ENCODE assay signal across 12 cellular contexts in the genomic region with DNA sequence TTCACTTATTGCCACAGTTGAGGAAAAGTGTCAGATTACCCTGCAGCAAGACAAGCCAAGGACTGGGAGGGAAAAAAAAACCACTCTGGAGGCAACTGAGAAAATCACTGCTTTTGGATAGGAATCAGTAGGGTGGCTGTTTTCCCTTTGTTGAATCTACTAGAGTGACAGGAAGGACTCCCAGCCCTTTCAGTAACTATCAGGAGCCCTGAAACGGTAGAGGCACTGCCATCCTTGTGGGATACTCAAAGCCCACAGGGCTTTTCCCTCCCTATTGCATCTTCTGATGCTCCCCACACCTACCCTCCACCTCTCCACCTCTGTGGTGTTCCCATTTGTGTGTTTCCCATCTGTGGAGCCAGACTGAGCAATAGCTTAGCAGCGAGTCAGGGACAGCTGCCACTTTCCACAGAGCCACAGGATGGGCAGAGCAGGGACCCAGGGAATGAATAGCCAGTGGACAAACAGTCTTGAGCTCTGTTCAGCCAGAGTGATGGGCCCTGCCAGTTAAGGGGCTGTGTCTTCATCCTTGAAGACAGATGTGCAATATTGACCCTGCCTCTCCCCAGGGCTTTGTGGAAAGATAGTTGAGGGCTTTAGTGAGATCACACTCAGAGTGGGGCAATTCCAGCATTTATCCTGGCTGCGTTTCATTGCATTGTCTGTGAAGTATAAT. TPM values are rescaled to one million over a fixed set of nuclear protein-coding genes. Genes with fewer than 3 reads are reported as not detected.
A peak's percentile ranks its signal among the peaks of the same experiment; 100 is the strongest.
DNase-seq lines count a peak whose midpoint lies in the region; ATAC-seq and TF ChIP-seq lines count a peak whose summit lies in the region.
"Had no signal": no experiment of that assay in that cellular context is flagged by ENCODE, and none has a peak within 500 bp of the region (broad histone marks: within the 10 kb centered on the region; RNA-seq: fewer than 3 reads in every experiment).

No MANE protein-coding gene starts in this region.

- peak overlapping the region; percentile 96 for H3K27ac ChIP-seq in neuronal stem cell (replicated peaks; ENCODE audit: low read length)
- H3K27ac ChIP-seq: 22Rv1, prostate gland, upper lobe of right lung had no signal

- no peak overlapping the region for H3K9ac ChIP-seq in neuronal stem cell (ENCODE audit: low read depth, low read length, poor library complexity)

- H3K79me1 ChIP-seq in neuronal stem cell (ENCODE audit: low read depth, low read length): peaks cover 2% of the 10 kb centered on the region

- no peak for TF ChIP-seq POLR2A in erythroblast (IDR thresholded peaks at IDR 0.05; ENCODE audit: low read length)

- no peaks in the 10 kb centered on the region for H3K27me3 ChIP-seq in neuronal stem cell (ENCODE audit: control insufficient read depth in 3 of 3, insufficient read depth in 3 of 3, low read depth in 1 of 3, low read length in 3 of 3)
- H3K27me3 ChIP-seq: upper lobe of right lung had no signal

- ATAC-seq in GM18520 (IDR thresholded peaks at IDR 0.05; ENCODE audit: unreplicated experiment): no peak
- ATAC-seq: upper lobe of right lung had no signal

- H2AFZ ChIP-seq in neuronal stem cell (ENCODE audit: low read length): no peak overlapping the region

- no peak overlapping the region for H2BK15ac ChIP-seq in neuronal stem cell (ENCODE audit: low read length)

- H2BK120ac ChIP-seq in neuronal stem cell (ENCODE audit: low read depth, low read length): peak overlapping the region; percentile 7

- WGBS in neuronal stem cell (ENCODE audit: extremely low coverage in 2 of 2, insufficient read length in 2 of 2, insufficient replicate concordance in 1 of 2), 2 donors: no CpG with 5 or more reads among the region's 3 CpGs

- no peak overlapping the region for H4K91ac ChIP-seq in neuronal stem cell (ENCODE audit: low read depth, low read length, poor library complexity)

- no peak overlapping the region for H2BK5ac ChIP-seq in neuronal stem cell (ENCODE audit: low read length)

- H2BK12ac ChIP-seq in neuronal stem cell (ENCODE audit: low read length): no peak overlapping the region

- no peak overlapping the region for H3K14ac ChIP-seq in neuronal stem cell (ENCODE audit: low read length)

- H4K8ac ChIP-seq in neuronal stem cell (ENCODE audit: low read depth, low read length): no peak overlapping the region

- peak overlapping the region; percentile 76 for H3K18ac ChIP-seq in neuronal stem cell (ENCODE audit: low read length)

- no peak overlapping the region for H2AK5ac ChIP-seq in neuronal stem cell (ENCODE audit: low read depth, low read length)

- peaks cover 0 to 61% of the 10 kb centered on the region in 2 donors for H3K36me3 ChIP-seq in neuronal stem cell (replicated peaks in 1 of 2; ENCODE audit: control insufficient read depth in 2 of 2, insufficient read depth in 2 of 2, low read length in 2 of 2)

- peak overlapping the region; percentile 29 for H3K4me2 ChIP-seq in neuronal stem cell (ENCODE audit: insufficient read depth, low read length, poor library complexity, severe bottlenecking)

- no peak overlapping the region for H3K23ac ChIP-seq in neuronal stem cell (ENCODE audit: low read depth, low read length, poor library complexity)

- H3K9me3 ChIP-seq in neuronal stem cell (replicated peaks in 1 of 2; ENCODE audit: control insufficient read depth in 2 of 2, insufficient read depth in 1 of 2, low read depth in 1 of 2, low read length in 2 of 2): no peaks in the 10 kb centered on the region
- H3K9me3 ChIP-seq: prostate gland, upper lobe of right lung had no signal

- DNase-seq in NCI-H1694 treated with DMSO at 0.1 percent for 48 hours (lab: John Stamatoyannopoulos, UW): peak; percentile 56
- no peak for DNase-seq in NCI-H1694 (lab: John Stamatoyannopoulos, UW)
- DNase-seq in NCI-H69 (lab: John Stamatoyannopoulos, UW): peak; percentile 87
- DNase-seq in fibroblast of pulmonary artery (ENCODE audit: low read depth): peak; percentile 7
- peak; percentile 80 for DNase-seq in neuronal stem cell (ENCODE audit: low spot score)
- no peak for DNase-seq in erythroblast (lab: John Stamatoyannopoulos, UW)
- DNase-seq in amniotic stem cell (lab: John Stamatoyannopoulos, UW): no peak
- DNase-seq: activated CD4-positive, alpha-beta T cell treated with anti-CD3 and anti-CD28 coated beads for 1 hour; upper lobe of right lung had no signal

- H3K4me3 ChIP-seq in fibroblast of pulmonary artery (replicated peaks; ENCODE audit: low read depth, low read length) (no peak overlapping the region), neuronal stem cell (ENCODE audit: low read length in 2 of 2) (no peak overlapping the region)
- H3K4me3 ChIP-seq: prostate gland, upper lobe of right lung had no signal

- no peak for TF ChIP-seq CTCF in fibroblast of pulmonary artery (IDR thresholded peaks at IDR 0.05; ENCODE audit: low read length, missing control alignments)

- H3K4me1 ChIP-seq in neuronal stem cell (ENCODE audit: control insufficient read depth in 2 of 2, insufficient read depth in 1 of 2, low read depth in 1 of 2, low read length in 2 of 2): peaks cover 17 to 22% of the 10 kb centered on the region in 2 donors
- H3K4me1 ChIP-seq: prostate gland had no signal

- no peak overlapping the region for H3K4ac ChIP-seq in neuronal stem cell (ENCODE audit: low read length)

RNA-seq across cellular contexts. Expression of a gene that starts 13.9 kb away (rescaled TPM):
- 12.6 TPM for polyA plus RNA-seq in neuronal stem cell (2013, experiment 1 of 2)
- polyA plus RNA-seq in neuronal stem cell (2013, experiment 2 of 2): 12.6 TPM

RNA-seq across cellular contexts. Expression of a gene that starts 24.5 kb away (rescaled TPM):
- 18.5 TPM for polyA plus RNA-seq in neuronal stem cell (2013, experiment 1 of 2)
- polyA plus RNA-seq in neuronal stem cell (2013, experiment 2 of 2): 18.1 TPM

Comparison
In these comparisons a context has a peak if more than half of its experiments do, and no peak if none do; other contexts are left out.
1. DNase-seq: peak in NCI-H1694 treated with DMSO at 0.1 percent for 48 hours (single experiment), NCI-H69 (single experiment), fibroblast of pulmonary artery (single experiment) and neuronal stem cell (single experiment); none in NCI-H1694 (single experiment), erythroblast (0 of 2) and amniotic stem cell (single experiment).